ENCODE assay signal across 39 cellular contexts in genomic region chr15:92228830-92229229, GRCh38.
"Had no signal": no experiment of that assay in that cellular context is flagged by ENCODE, and none has a peak within 500 bp of the region (broad histone marks: within the 10 kb centered on the region; RNA-seq: fewer than 3 reads in every experiment).

No MANE protein-coding gene starts in this region.

- H3K4me1 ChIP-seq: ascending aorta had no signal

- H3K27ac ChIP-seq: ascending aorta, cardiac muscle cell, VCaP had no signal

- H3K9me3 Mint-ChIP-seq: activated B cell treated with CpG ODN at 0.5 μM for 24 hours; activated CD4-positive, alpha-beta T cell treated with anti-CD3 and anti-CD28 coated beads, Interleukin-2, amount 10 ng/mL, durations not matched to agents 24 days and 14 days; activated CD8-positive, alpha-beta T cell treated with anti-CD3 and anti-CD28 coated beads for 36 hours; activated naive CD4-positive, alpha-beta T cell treated with anti-CD3 and anti-CD28 coated beads for 36 hours; activated naive CD8-positive, alpha-beta T cell treated with anti-CD3 and anti-CD28 coated beads, Interleukin-2, amount 10 ng/mL, durations not matched to agents 7 days and 5 days; activated T-cell treated with anti-CD3 and anti-CD28 coated beads, Interleukin-2, amount 50 U/mL, for 72 hours; activated T-helper 1 cell treated with anti-CD3 and anti-CD28 coated beads, Interleukin-12 subunit alpha, Interleukin-12 subunit beta, Interleukin-2, Interleukin-4 antibody, amounts not matched to agents 30 ng/mL and 10 ng/mL and 1 ng/mL, durations not matched to agents 14 hours and 24 hours and 36 hours; T-helper 1 cell treated with Interleukin-12 subunit alpha and Interleukin-12 subunit beta and Interleukin-4 antibody, amounts not matched to agents 30 μg/mL and 1 μg/mL, for 36 hours; T-helper 2 cell treated with Interferon-gamma antibody and Interleukin-4, amounts not matched to agents 5 μg/mL and 100 μg/mL, for 36 hours had no signal

- H3K4me3 ChIP-seq: ascending aorta, cardiac muscle cell had no signal

- H3K27ac Mint-ChIP-seq: activated B cell treated with CpG ODN at 0.5 μM for 24 hours; activated CD4-positive, alpha-beta memory T cell treated with anti-CD3 and anti-CD28 coated beads for 36 hours; activated CD4-positive, alpha-beta T cell treated with anti-CD3 and anti-CD28 coated beads, Interleukin-2, amount 10 ng/mL, durations not matched to agents 24 days and 14 days; activated CD8-positive, alpha-beta T cell treated with anti-CD3 and anti-CD28 coated beads for 36 hours; activated naive CD4-positive, alpha-beta T cell treated with anti-CD3 and anti-CD28 coated beads for 36 hours; activated naive CD4-positive, alpha-beta T cell treated with anti-CD3 and anti-CD28 coated beads, Interleukin-2, amount 50 U/mL, for 72 hours; activated naive CD8-positive, alpha-beta T cell treated with anti-CD3 and anti-CD28 coated beads, Interleukin-2, amount 10 ng/mL, durations not matched to agents 7 days and 5 days; activated naive CD8-positive, alpha-beta T cell treated with anti-CD3 and anti-CD28 coated beads, Interleukin-2, amount 50 U/mL, for 24 hours; activated T-cell treated with anti-CD3 and anti-CD28 coated beads, Interleukin-2, amount 50 U/mL, for 72 hours; activated T-helper 1 cell treated with anti-CD3 and anti-CD28 coated beads, Interleukin-12 subunit alpha, Interleukin-12 subunit beta, Interleukin-2, Interleukin-4 antibody, amounts not matched to agents 30 ng/mL and 10 ng/mL and 1 ng/mL, durations not matched to agents 14 hours and 24 hours and 36 hours; activated T-helper 17 cell treated with anti-CD3 and anti-CD28 coated beads, Interleukin-2, amount 50 U/mL, for 72 hours; T-helper 1 cell treated with Interleukin-12 subunit alpha and Interleukin-12 subunit beta and Interleukin-4 antibody, amounts not matched to agents 30 μg/mL and 1 μg/mL, for 36 hours; T-helper 2 cell treated with Interferon-gamma antibody and Interleukin-4, amounts not matched to agents 5 μg/mL and 100 μg/mL, for 36 hours had no signal

- DNase-seq: activated B cell treated with CpG ODN at 0.5 μM for 24 hours; activated CD4-positive, alpha-beta memory T cell treated with anti-CD3 and anti-CD28 coated beads for 36 hours; activated CD4-positive, alpha-beta T cell treated with anti-CD3 and anti-CD28 coated beads for 4 hours; activated CD4-positive, alpha-beta T cell treated with anti-CD3 and anti-CD28 coated beads, Interleukin-2, amount 10 ng/mL, durations not matched to agents 24 days and 14 days; activated CD4-positive, alpha-beta T cell treated with anti-CD3 and anti-CD28 coated beads, Interleukin-2, amount 50 U/mL, for 1 hour; activated CD4-positive, alpha-beta T cell treated with anti-CD3 and anti-CD28 coated beads, Interleukin-2, amount 50 U/mL, for 4 hours; activated CD4-positive, CD25-positive, alpha-beta regulatory T cell treated with anti-CD3 and anti-CD28 coated beads, Interleukin-2, amount 50 U/mL, for 72 hours; activated CD8-positive, alpha-beta memory T cell treated with anti-CD3 and anti-CD28 coated beads, Interleukin-2, amount 50 U/mL, for 4 hours; activated CD8-positive, alpha-beta T cell treated with anti-CD3 and anti-CD28 coated beads for 36 hours; activated effector memory CD4-positive, alpha-beta T cell treated with anti-CD3 and anti-CD28 coated beads, Interleukin-2, amount 50 U/mL, for 16 hours; activated gamma-delta T cell treated with Interleukin-2 at 50 U/mL for 16 hours; activated naive CD4-positive, alpha-beta T cell; activated naive CD4-positive, alpha-beta T cell treated with anti-CD3 and anti-CD28 coated beads for 36 hours; activated naive CD4-positive, alpha-beta T cell treated with anti-CD3 and anti-CD28 coated beads, Interleukin-2, amount 50 U/mL, for 16 hours; activated naive CD8-positive, alpha-beta T cell treated with anti-CD3 and anti-CD28 coated beads, Interleukin-2, amount 10 ng/mL, durations not matched to agents 7 days and 5 days; activated naive CD8-positive, alpha-beta T cell treated with anti-CD3 and anti-CD28 coated beads, Interleukin-2, amount 50 U/mL, for 24 hours; activated T-cell treated with anti-CD3 and anti-CD28 coated beads for 4 hours; activated T-cell treated with anti-CD3 and anti-CD28 coated beads, Interleukin-2, amount 50 U/mL, for 1 hour; activated T-cell treated with anti-CD3 and anti-CD28 coated beads, Interleukin-2, amount 50 U/mL, for 4 hours; activated T-cell treated with anti-CD3 and anti-CD28 coated beads, Interleukin-2, amount 50 U/mL, for 72 hours; amygdala; anterior cingulate cortex; caudate nucleus; SW 1271; T-helper 1 cell; T-helper 2 cell; T-helper 9 cell had no signal

- H3K27me3 Mint-ChIP-seq: activated B cell treated with CpG ODN at 0.5 μM for 24 hours had no signal

- H3K4me3 Mint-ChIP-seq: activated B cell treated with CpG ODN at 0.5 μM for 24 hours; activated CD4-positive, alpha-beta memory T cell treated with anti-CD3 and anti-CD28 coated beads for 36 hours; activated CD4-positive, alpha-beta T cell treated with anti-CD3 and anti-CD28 coated beads, Interleukin-2, amount 10 ng/mL, durations not matched to agents 24 days and 14 days; activated CD8-positive, alpha-beta T cell treated with anti-CD3 and anti-CD28 coated beads for 36 hours; activated naive CD4-positive, alpha-beta T cell treated with anti-CD3 and anti-CD28 coated beads for 36 hours; activated naive CD8-positive, alpha-beta T cell treated with anti-CD3 and anti-CD28 coated beads, Interleukin-2, amount 10 ng/mL, durations not matched to agents 7 days and 5 days; activated naive CD8-positive, alpha-beta T cell treated with anti-CD3 and anti-CD28 coated beads, Interleukin-2, amount 50 U/mL, for 24 hours; activated T-cell treated with anti-CD3 and anti-CD28 coated beads, Interleukin-2, amount 50 U/mL, for 4 hours; activated T-cell treated with anti-CD3 and anti-CD28 coated beads, Interleukin-2, amount 50 U/mL, for 72 hours; activated T-helper 1 cell treated with anti-CD3 and anti-CD28 coated beads, Interleukin-12 subunit alpha, Interleukin-12 subunit beta, Interleukin-2, Interleukin-4 antibody, amounts not matched to agents 30 ng/mL and 10 ng/mL and 1 ng/mL, durations not matched to agents 14 hours and 24 hours and 36 hours; activated T-helper 17 cell treated with anti-CD3 and anti-CD28 coated beads, Interleukin-2, amount 50 U/mL, for 72 hours; brain; central memory CD8-positive, alpha-beta T cell; T-helper 1 cell treated with Interleukin-12 subunit alpha and Interleukin-12 subunit beta and Interleukin-4 antibody, amounts not matched to agents 30 μg/mL and 1 μg/mL, for 36 hours; T-helper 2 cell treated with Interferon-gamma antibody and Interleukin-4, amounts not matched to agents 5 μg/mL and 100 μg/mL, for 36 hours had no signal

- ATAC-seq: activated CD8-positive, alpha-beta T cell treated with anti-CD3 and anti-CD28 coated beads for 36 hours; activated naive CD4-positive, alpha-beta T cell treated with anti-CD3 and anti-CD28 coated beads, Interleukin-2, amount 50 U/mL, for 72 hours; activated naive CD8-positive, alpha-beta T cell treated with anti-CD3 and anti-CD28 coated beads, Interleukin-2, amount 50 U/mL, for 24 hours; activated T-cell treated with anti-CD3 and anti-CD28 coated beads, Interleukin-2, amount 50 U/mL, for 4 hours; activated T-cell treated with anti-CD3 and anti-CD28 coated beads, Interleukin-2, amount 50 U/mL, for 72 hours; activated T-helper 17 cell treated with anti-CD3 and anti-CD28 coated beads, Interleukin-2, amount 50 U/mL, for 72 hours had no signal

- H3K9me3 ChIP-seq: ascending aorta had no signal

- H3K36me3 Mint-ChIP-seq: activated CD4-positive, alpha-beta memory T cell treated with anti-CD3 and anti-CD28 coated beads for 36 hours; activated naive CD8-positive, alpha-beta T cell treated with anti-CD3 and anti-CD28 coated beads, Interleukin-2, amount 10 ng/mL, durations not matched to agents 7 days and 5 days; brain had no signal

- FAIRE-seq: bronchial epithelial cell, TTC549 had no signal

- H3K27me3 ChIP-seq: ascending aorta, cardiac muscle cell had no signal

- H3K36me3 ChIP-seq: ascending aorta, cardiac muscle cell had no signal

- H3K4me1 Mint-ChIP-seq: activated B cell treated with CpG ODN at 0.5 μM for 24 hours; activated CD4-positive, alpha-beta T cell treated with anti-CD3 and anti-CD28 coated beads, Interleukin-2, amount 10 ng/mL, durations not matched to agents 24 days and 14 days; activated naive CD8-positive, alpha-beta T cell treated with anti-CD3 and anti-CD28 coated beads, Interleukin-2, amount 10 ng/mL, durations not matched to agents 7 days and 5 days; activated naive CD8-positive, alpha-beta T cell treated with anti-CD3 and anti-CD28 coated beads, Interleukin-2, amount 50 U/mL, for 24 hours; activated T-helper 17 cell treated with anti-CD3 and anti-CD28 coated beads, Interleukin-2, amount 50 U/mL, for 72 hours; brain; central memory CD8-positive, alpha-beta T cell had no signal
